ENCODE assay signal across 22 cellular contexts in genomic region chr7:142112086-142112485, GRCh38. TPM values are rescaled to one million over a fixed set of nuclear protein-coding genes. Genes with fewer than 3 reads are reported as not detected.
A peak's percentile ranks its signal among the peaks of the same experiment; 100 is the strongest.
DNase-seq lines count a peak whose midpoint lies in the region; ATAC-seq, FAIRE-seq and TF ChIP-seq lines count a peak whose summit lies in the region.
"Had no signal": no experiment of that assay in that cellular context is flagged by ENCODE, and none has a peak within 500 bp of the region (broad histone marks: within the 10 kb centered on the region; RNA-seq: fewer than 3 reads in every experiment).

No MANE protein-coding gene starts in this region.

- no peak overlapping the region for H2BK120ac ChIP-seq in H9 (ENCODE audit: low read depth, low read length, poor library complexity, severe bottlenecking)

- H3T11ph ChIP-seq in H9 (ENCODE audit: low read length) = no peak overlapping the region

- H3K79me2 ChIP-seq in H9 (ENCODE audit: insufficient read depth, low read length) = no peaks in the 10 kb centered on the region

- H3K79me1 ChIP-seq in H9 (ENCODE audit: insufficient read depth, low read depth, low read length, poor library complexity, severe bottlenecking) = no peaks in the 10 kb centered on the region

- H3K9me3 Mint-ChIP-seq in H9 (no peaks in the 10 kb centered on the region), mesothelial cell of epicardium (no peaks in the 10 kb centered on the region)

- H3K9ac ChIP-seq in H9 (ENCODE audit: extremely low read depth, insufficient read length, low read length) (no peak overlapping the region), duodenal mucosa (ENCODE audit: low read depth in 1 of 2, low read length in 2 of 2) (peak overlapping the region; percentile 60 to 76)
- H3K9ac ChIP-seq: BLaER1, GM23248, KMS-11 had no signal

- H3K4me3 Mint-ChIP-seq in H9 = no peak overlapping the region
- no peak overlapping the region for H3K4me3 Mint-ChIP-seq in mesothelial cell of epicardium
- H3K4me3 Mint-ChIP-seq: CD8-positive, alpha-beta memory T cell; HFFc6 had no signal

- no peak for FAIRE-seq in pancreas (lab: Jason Lieb, UNC)
- FAIRE-seq: A204.1, G401.6, HepG2, RCC 7860 had no signal

- H3K4ac ChIP-seq in H9 (ENCODE audit: low read depth, low read length) = no peak overlapping the region

- H3K36me3 ChIP-seq in duodenal mucosa (ENCODE audit: control insufficient read depth in 1 of 2, insufficient read depth in 2 of 2, low read length in 2 of 2) (peaks cover 0 to 5% of the 10 kb centered on the region in 2 donors), pancreas (no peaks in the 10 kb centered on the region)
- H3K36me3 ChIP-seq: BLaER1 had no signal

- intact Hi-C loops in pancreas (cut with DNase I) = no loop called here

- no CpG with 5 or more reads among the region's 1 CpG for WGBS in H9 (ENCODE audit: extremely low coverage, insufficient read length, low lambda C conversion rate)
- 40 to 41% methylated on average over 1 of the region's 1 CpG for WGBS in pancreas, 2 donors

- H3K27me3 ChIP-seq in H9 (ENCODE audit: insufficient read depth, low read length) = no peaks in the 10 kb centered on the region
- H3K27me3 ChIP-seq in duodenal mucosa (ENCODE audit: control insufficient read depth in 1 of 2, insufficient read depth in 2 of 2, low read length in 2 of 2) = no peaks in the 10 kb centered on the region
- H3K27me3 ChIP-seq in pancreas = no peaks in the 10 kb centered on the region
- H3K27me3 ChIP-seq: BLaER1 had no signal

- H3K27ac Mint-ChIP-seq in H9 (peak overlapping the region in 2 of 3 experiments; percentile 1 to 6; a peak in 2 of 7 replicates), mesothelial cell of epicardium (no peak overlapping the region)
- H3K27ac Mint-ChIP-seq: CD8-positive, alpha-beta memory T cell; HFFc6 had no signal

- no peak overlapping the region for H2BK5ac ChIP-seq in H9 (ENCODE audit: insufficient read length, low read length)

- no peaks in the 10 kb centered on the region for H3K27me3 Mint-ChIP-seq in H9 (ENCODE audit: low read depth)
- H3K27me3 Mint-ChIP-seq in mesothelial cell of epicardium (ENCODE audit: low read depth) = peaks cover 13% of the 10 kb centered on the region

- no peaks in the 10 kb centered on the region for H4K20me1 ChIP-seq in H9 (ENCODE audit: control insufficient read depth, insufficient read depth, insufficient read length)
- H4K20me1 ChIP-seq: BLaER1 had no signal

- peaks cover 3% of the 10 kb centered on the region; the same call in 1 of the 2 replicates for H3K4me1 ChIP-seq in H9 (ENCODE audit: insufficient read depth, low read length)
- peaks cover 12 to 29% of the 10 kb centered on the region in 2 donors for H3K4me1 ChIP-seq in duodenal mucosa (ENCODE audit: control insufficient read depth in 1 of 2, insufficient read depth in 2 of 2, low read length in 2 of 2)
- H3K4me1 ChIP-seq in pancreas = no peaks in the 10 kb centered on the region
- H3K4me1 ChIP-seq: BLaER1 had no signal

- no peak overlapping the region for H4K91ac ChIP-seq in H9 (ENCODE audit: insufficient read length, low read depth, low read length)

- no peak overlapping the region for H2BK12ac ChIP-seq in H9 (ENCODE audit: insufficient read length, low read depth, low read length)

- no peak overlapping the region for H3K14ac ChIP-seq in H9 (ENCODE audit: insufficient read depth, low read length)

- peaks cover 9 to 12% of the 10 kb centered on the region in 2 experiments for H3K4me1 Mint-ChIP-seq in H9
- no peaks in the 10 kb centered on the region for H3K4me1 Mint-ChIP-seq in mesothelial cell of epicardium
- H3K4me1 Mint-ChIP-seq: CD8-positive, alpha-beta memory T cell had no signal

- no peak overlapping the region for H2AFZ ChIP-seq in H9 (ENCODE audit: low read length)
- H2AFZ ChIP-seq: GM23248 had no signal

- no peaks in the 10 kb centered on the region for H3K23me2 ChIP-seq in H9 (ENCODE audit: insufficient read length, low read depth, low read length, poor library complexity, severe bottlenecking)

- H3K4me2 ChIP-seq in H9 (ENCODE audit: insufficient read depth, insufficient read length, low read length) = peak overlapping the region; percentile 36
- H3K4me2 ChIP-seq: BLaER1, KMS-11 had no signal

- H2AK5ac ChIP-seq in H9 (ENCODE audit: insufficient read length, low read length) = no peak overlapping the region

- DNase-seq in H9 (peak; percentile 56), iPS-NIHi11 (ENCODE audit: low spot score) (peak; percentile 40), pancreas (no peak), ureter (ENCODE audit: low spot score) (no peak), mesothelial cell of epicardium (ENCODE audit: low spot score in 2 of 2, unreplicated experiment in 2 of 2) (no peak)
- DNase-seq: CD8-positive, alpha-beta memory T cell; DND-41; GM23248; HFFc6; NCI-H1092 treated with DMSO at 0.1 percent for 48 hours; NCI-H2081 treated with DMSO at 0.1 percent for 48 hours; NCI-H524; Right ventricle myocardium superior had no signal

- H3K9me3 ChIP-seq in H9 (ENCODE audit: control insufficient read depth, low read depth, low read length) (no peaks in the 10 kb centered on the region), duodenal mucosa (ENCODE audit: control insufficient read depth in 1 of 2, low read length in 2 of 2) (no peaks in the 10 kb centered on the region), pancreas (no peaks in the 10 kb centered on the region)
- H3K9me3 ChIP-seq: BLaER1 had no signal

- H3K23ac ChIP-seq in H9 (ENCODE audit: insufficient read length, low read depth, low read length) = no peak overlapping the region

- H4K8ac ChIP-seq in H9 (replicated peaks; ENCODE audit: insufficient read length, low read depth, low read length) = no peak overlapping the region

- no peak overlapping the region for H4K5ac ChIP-seq in H9 (ENCODE audit: insufficient read length, low read depth, low read length)

- no peak overlapping the region for H3K56ac ChIP-seq in H9 (ENCODE audit: insufficient read length, low read depth, low read length)

- TF ChIP-seq CTCF in H9 (conservative IDR thresholded peaks at IDR 0.05) (no peak), pancreas (IDR thresholded peaks at IDR 0.05) (no peak), mesothelial cell of epicardium (IDR thresholded peaks at IDR 0.05; ENCODE audit: unreplicated experiment) (no peak)

- H3K18ac ChIP-seq in H9 (ENCODE audit: insufficient read length, low read depth, low read length) = no peak overlapping the region

- H3K27ac ChIP-seq in H9 (ENCODE audit: insufficient read length, low read depth, low read length) (no peak overlapping the region), duodenal mucosa (ENCODE audit: low read depth, low read length) (no peak overlapping the region), pancreas (peak overlapping the region in 1 of 4 donors; percentile 57)
- H3K27ac ChIP-seq: BLaER1, GM23248, KMS-11 had no signal

- no peak overlapping the region for H2BK20ac ChIP-seq in H9 (ENCODE audit: low read depth, low read length, poor library complexity, severe bottlenecking)

- H2BK15ac ChIP-seq in H9 (ENCODE audit: low read depth, low read length) = no peak overlapping the region

- H3K36me3 Mint-ChIP-seq in H9 (ENCODE audit: insufficient read depth in 1 of 3, low read depth in 3 of 3) = no peaks in the 10 kb centered on the region
- no peaks in the 10 kb centered on the region for H3K36me3 Mint-ChIP-seq in mesothelial cell of epicardium
- H3K36me3 Mint-ChIP-seq: CD8-positive, alpha-beta memory T cell had no signal

- H3K4me3 ChIP-seq in duodenal mucosa (ENCODE audit: low read depth in 1 of 2, low read length in 2 of 2) (peak overlapping the region; percentile 75 to 84), pancreas (peak overlapping the region in 3 of 4 donors; percentile 1 to 24 (median 13))
- H3K4me3 ChIP-seq: BLaER1, GM23248 had no signal

- ATAC-seq in pancreas (peak in 3 of 4 donors; percentile 35 to 60 (median 42)), GM21529 (IDR thresholded peaks at IDR 0.05; ENCODE audit: unreplicated experiment) (no peak)
- ATAC-seq: HepG2 had no signal

RNA-seq across cellular contexts. Expression of gene MGAM2, which starts 0.6 kb away (rescaled TPM):
- total RNA-seq in H9 (2021) (not detected in 2 replicates), pancreas (10 to 100 TPM in 2 of 6 donors, 1 to 10 TPM in 4; 8.9 to 28.3 (median 9.7) TPM), ureter (not detected), mesothelial cell of epicardium (0.07 to 0.18 TPM (median 0.13 TPM) in 3 replicates)
- polyA plus RNA-seq in pancreas = 1 to 10 TPM; 1.3 to 4.1 TPM
- total RNA-seq: CD8-positive, alpha-beta memory T cell; GM23248; HepG2; HFFc6; MCF 10A had no signal
- polyA plus RNA-seq: CD8-positive, alpha-beta memory T cell; GM23248 had no signal

Comparison
In these comparisons a context has a peak if more than half of its experiments do, and no peak if none do; other contexts are left out.
1. DNase-seq: peak in H9 (single experiment) and iPS-NIHi11 (single experiment); none in pancreas (0 of 6), ureter (single experiment) and mesothelial cell of epicardium (0 of 2).